20 cellular contexts compared by ENCODE assay signal in genomic region chr15:44801797-44802196, GRCh38.
A peak's percentile ranks its signal among the peaks of the same experiment; 100 is the strongest.
DNase-seq lines count a peak whose midpoint lies in the region; ATAC-seq, FAIRE-seq and TF ChIP-seq lines count a peak whose summit lies in the region.
"Had no signal": no experiment of that assay in that cellular context is flagged by ENCODE, and none has a peak within 500 bp of the region (broad histone marks: within the 10 kb centered on the region; RNA-seq: fewer than 3 reads in every experiment).

No MANE protein-coding gene starts in this region.

- H3K36me3 Mint-ChIP-seq in type B pancreatic cell (no peaks in the 10 kb centered on the region), WTC11 (no peaks in the 10 kb centered on the region)
- H3K36me3 Mint-ChIP-seq: CD8-positive, alpha-beta T cell had no signal

- H3K36me3 ChIP-seq in Loucy (ENCODE audit: insufficient read depth, low read length) (no peaks in the 10 kb centered on the region), K562 (ENCODE audit: control insufficient read depth, insufficient read depth, low read length) (no peaks in the 10 kb centered on the region)
- H3K36me3 ChIP-seq: BLaER1 treated with 17β-estradiol and CSF1 and Interleukin-3, amounts not matched to agents 10 nM and 100 nM had no signal

- H3K4me2 ChIP-seq in Loucy (ENCODE audit: low read depth, low read length, poor library complexity, severe bottlenecking) (no peak overlapping the region), K562 (ENCODE audit: insufficient read depth, low read length) (no peak overlapping the region)
- H3K4me2 ChIP-seq: A549; BLaER1 treated with 17β-estradiol and CSF1 and Interleukin-3, amounts not matched to agents 10 nM and 100 nM had no signal

- POLR2A ChIA-PET in K562 (lab: Yijun Ruan, JAX): interaction anchor here (0.9 kb wide), 1 partner anchor 13 kb away, joined by 3 read pairs; no protein-coding TSS in a partner anchor
- POLR2A ChIA-PET in WTC11 (lab: Charles Lee): no interaction called here

- no peak overlapping the region for H3K4me3 Mint-ChIP-seq in type B pancreatic cell
- H3K4me3 Mint-ChIP-seq in WTC11: no peak overlapping the region
- H3K4me3 Mint-ChIP-seq: B cell; CD4-positive, alpha-beta T cell; CD8-positive, alpha-beta T cell had no signal

- H3K9me2 ChIP-seq in Loucy (replicated peaks; ENCODE audit: low read depth, low read length): no peaks in the 10 kb centered on the region

- H3K9ac ChIP-seq in Loucy (ENCODE audit: low read depth, low read length, poor library complexity, severe bottlenecking) (no peak overlapping the region), K562 (ENCODE audit: insufficient read depth in 1 of 2, low read depth in 2 of 2, low read length in 2 of 2) (no peak overlapping the region)
- H3K9ac ChIP-seq: BLaER1 treated with 17β-estradiol and CSF1 and Interleukin-3, amounts not matched to agents 10 nM and 100 nM had no signal

- no peaks in the 10 kb centered on the region for H3K9me1 ChIP-seq in K562 (ENCODE audit: control insufficient read depth, insufficient read depth, low read length)

- H3K27ac Mint-ChIP-seq in type B pancreatic cell (no peak overlapping the region), WTC11 (no peak overlapping the region)
- H3K27ac Mint-ChIP-seq: B cell; CD4-positive, alpha-beta T cell; CD8-positive, alpha-beta T cell had no signal

- no peak for TF ChIP-seq EP300 in K562 (IDR thresholded peaks at IDR 0.05; ENCODE audit: low read length)

- TF ChIP-seq RAD21 in K562 (CRISPR knock-in tag; conservative IDR thresholded peaks at IDR 0.05 in 1 of 2, IDR thresholded peaks at IDR 0.05 in 1 of 2): no peak

- no peak overlapping the region for H3K27ac ChIP-seq in K562 (ENCODE audit: extremely low read depth, low read depth, low read length)
- H3K27ac ChIP-seq: 22Rv1; A549; BLaER1 treated with 17β-estradiol and CSF1 and Interleukin-3, amounts not matched to agents 10 nM and 100 nM; C4-2B had no signal

- BruUV-seq in K562 (replicated peaks; lab: Mats Ljungman, UMichigan): no TSS peak

- peaks cover 9% of the 10 kb centered on the region for H3K4me1 ChIP-seq in Loucy (ENCODE audit: insufficient read depth, low read length, poor library complexity, severe bottlenecking)
- H3K4me1 ChIP-seq in K562 (replicated peaks in 1 of 2; ENCODE audit: control insufficient read depth in 2 of 2, insufficient read depth in 2 of 2, low read length in 2 of 2): peaks cover 0 to 3% of the 10 kb centered on the region in 2 experiments; a peak in 1 of 5 replicates
- H3K4me1 ChIP-seq: A549; BLaER1 treated with 17β-estradiol and CSF1 and Interleukin-3, amounts not matched to agents 10 nM and 100 nM; Caco-2 had no signal

- DNase-seq in Right ventricle myocardium superior (no peak), left cardiac atrium (no peak), K562 (ENCODE audit: extremely low read depth in 1 of 4, low spot score in 3 of 4) (no peak), type B pancreatic cell (ENCODE audit: extremely low spot score, unreplicated experiment) (no peak), WTC11 (ENCODE audit: low spot score) (no peak)
- DNase-seq: AML-193; Caco-2; Calu3; CD4-positive, alpha-beta T cell; CD8-positive, alpha-beta T cell; DMS79 treated with DMSO at 0.1 percent for 48 hours had no signal

- H3K27me3 Mint-ChIP-seq in type B pancreatic cell (peaks cover 4% of the 10 kb centered on the region), WTC11 (ENCODE audit: low read depth) (no peaks in the 10 kb centered on the region; the same call in 1 of the 2 replicates)

- H2AFZ ChIP-seq in Loucy (ENCODE audit: low read length) (peak overlapping the region; percentile 23; the same call in 1 of the 2 replicates), K562 (ENCODE audit: low read depth, low read length) (0 out of 2 replicates have a peak overlapping the region, but pooled peaks have one; percentile 9)

- no peaks in the 10 kb centered on the region for H3K79me2 ChIP-seq in Loucy (ENCODE audit: insufficient read depth, low read length)
- H3K79me2 ChIP-seq in K562 (ENCODE audit: control insufficient read depth, insufficient read depth, low read length): no peaks in the 10 kb centered on the region

- H4K20me1 ChIP-seq in Loucy (ENCODE audit: insufficient read depth, low read length, poor library complexity, severe bottlenecking) (no peaks in the 10 kb centered on the region), K562 (replicated peaks; ENCODE audit: control insufficient read depth, insufficient read depth, low read length) (no peaks in the 10 kb centered on the region)
- H4K20me1 ChIP-seq: BLaER1 treated with 17β-estradiol and CSF1 and Interleukin-3, amounts not matched to agents 10 nM and 100 nM had no signal

- peak; percentile 49 for FAIRE-seq in K562 (lab: Jason Lieb, UNC)
- FAIRE-seq: A549, D721Med, G401.6, GM12878 had no signal

- H3K9me3 Mint-ChIP-seq in type B pancreatic cell: no peaks in the 10 kb centered on the region
- H3K9me3 Mint-ChIP-seq in WTC11: peaks cover 5% of the 10 kb centered on the region; the same call in 1 of the 2 replicates
- H3K9me3 Mint-ChIP-seq: CD4-positive, alpha-beta T cell; CD8-positive, alpha-beta T cell had no signal

- TF ChIP-seq CTCF in Loucy (conservative IDR thresholded peaks at IDR 0.05; ENCODE audit: low read length) (no peak), K562 (IDR thresholded peaks at IDR 0.05 in 2 of 3, conservative IDR thresholded peaks at IDR 0.05 in 1 of 3; ENCODE audit: insufficient read depth in 2 of 3, low read depth in 1 of 3, low read length in 3 of 3) (no peak), type B pancreatic cell (conservative IDR thresholded peaks at IDR 0.05) (no peak), WTC11 (IDR thresholded peaks at IDR 0.05) (no peak)

- H3K4me1 Mint-ChIP-seq in type B pancreatic cell (ENCODE audit: unreplicated experiment) (no peaks in the 10 kb centered on the region), WTC11 (no peaks in the 10 kb centered on the region)
- H3K4me1 Mint-ChIP-seq: B cell had no signal

- H3K4me3 ChIP-seq in Loucy (ENCODE audit: low read length, poor library complexity, severe bottlenecking): no peak overlapping the region
- H3K4me3 ChIP-seq in K562: no peak overlapping the region
- H3K4me3 ChIP-seq: A549; BLaER1 treated with 17β-estradiol and CSF1 and Interleukin-3, amounts not matched to agents 10 nM and 100 nM; GM12878 had no signal

- CTCF ChIA-PET in K562 (lab: Yijun Ruan, JAX; ENCODE audit: low intra/inter-chr PET ratio) (no interaction called here), WTC11 (lab: Charles Lee) (no interaction called here)

- ATAC-seq in Right ventricle myocardium superior (ENCODE audit: poor library complexity): peak; percentile 63
- ATAC-seq in left cardiac atrium: no peak
- ATAC-seq in K562: no peak
- no peak for ATAC-seq in WTC11
- ATAC-seq: A549; CD8-positive, alpha-beta T cell had no signal

- TF ChIP-seq POLR2A in K562 (conservative IDR thresholded peaks at IDR 0.05): no peak

- intact Hi-C loops in Right ventricle myocardium superior (cut with DNase I) (no loop called here), left cardiac atrium (cut with DNase I) (no loop called here), K562 (cut with micrococcal nuclease) (no loop called here)

- H3K9me3 ChIP-seq in Loucy (ENCODE audit: insufficient read depth, low read depth, low read length) (no peaks in the 10 kb centered on the region), K562 (replicated peaks; ENCODE audit: control insufficient read depth, insufficient read depth, low read depth, low read length) (no peaks in the 10 kb centered on the region)
- H3K9me3 ChIP-seq: A549; BLaER1 treated with 17β-estradiol and CSF1 and Interleukin-3, amounts not matched to agents 10 nM and 100 nM; Caco-2 had no signal

- in situ Hi-C loops in K562 (cut with MboI): no loop called here

- H3F3A ChIP-seq in Loucy (ENCODE audit: low read depth): no peaks in the 10 kb centered on the region

- no peaks in the 10 kb centered on the region for H3K27me3 ChIP-seq in Loucy (ENCODE audit: insufficient read depth, low read length, poor library complexity, severe bottlenecking)
- H3K27me3 ChIP-seq in K562 (ENCODE audit: control insufficient read depth in 2 of 2, insufficient read depth in 2 of 2, low read length in 2 of 2): no peaks in the 10 kb centered on the region
- H3K27me3 ChIP-seq: BLaER1 treated with 17β-estradiol and CSF1 and Interleukin-3, amounts not matched to agents 10 nM and 100 nM had no signal

TF ChIP-seq in K562, 482 proteins besides CTCF, POLR2A, EP300 and RAD21 (continues in another document):
- TF ChIP-seq CBFA2T2 (conservative IDR thresholded peaks at IDR 0.05): peak; percentile 27; the same call in 1 of the 2 replicates

TF ChIP-seq in WTC11, 78 proteins besides CTCF, POLR2A, EP300 and RAD21 (continues in another document):
- TF ChIP-seq PRRX2 (CRISPR knock-in tag; IDR thresholded peaks at IDR 0.05): no peak
- TF ChIP-seq, protein P1, sequence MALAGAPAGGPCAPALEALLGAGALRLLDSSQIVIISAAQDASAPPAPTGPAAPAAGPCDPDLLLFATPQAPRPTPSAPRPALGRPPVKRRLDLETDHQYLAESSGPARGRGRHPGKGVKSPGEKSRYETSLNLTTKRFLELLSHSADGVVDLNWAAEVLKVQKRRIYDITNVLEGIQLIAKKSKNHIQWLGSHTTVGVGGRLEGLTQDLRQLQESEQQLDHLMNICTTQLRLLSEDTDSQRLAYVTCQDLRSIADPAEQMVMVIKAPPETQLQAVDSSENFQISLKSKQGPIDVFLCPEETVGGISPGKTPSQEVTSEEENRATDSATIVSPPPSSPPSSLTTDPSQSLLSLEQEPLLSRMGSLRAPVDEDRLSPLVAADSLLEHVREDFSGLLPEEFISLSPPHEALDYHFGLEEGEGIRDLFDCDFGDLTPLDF (CRISPR knock-in tag; IDR thresholded peaks at IDR 0.05): no peak
- TF ChIP-seq, protein P2, sequence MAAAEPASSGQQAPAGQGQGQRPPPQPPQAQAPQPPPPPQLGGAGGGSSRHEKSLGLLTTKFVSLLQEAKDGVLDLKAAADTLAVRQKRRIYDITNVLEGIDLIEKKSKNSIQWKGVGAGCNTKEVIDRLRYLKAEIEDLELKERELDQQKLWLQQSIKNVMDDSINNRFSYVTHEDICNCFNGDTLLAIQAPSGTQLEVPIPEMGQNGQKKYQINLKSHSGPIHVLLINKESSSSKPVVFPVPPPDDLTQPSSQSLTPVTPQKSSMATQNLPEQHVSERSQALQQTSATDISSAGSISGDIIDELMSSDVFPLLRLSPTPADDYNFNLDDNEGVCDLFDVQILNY (CRISPR knock-in tag; IDR thresholded peaks at IDR 0.05): no peak
